In the genomic region with DNA sequence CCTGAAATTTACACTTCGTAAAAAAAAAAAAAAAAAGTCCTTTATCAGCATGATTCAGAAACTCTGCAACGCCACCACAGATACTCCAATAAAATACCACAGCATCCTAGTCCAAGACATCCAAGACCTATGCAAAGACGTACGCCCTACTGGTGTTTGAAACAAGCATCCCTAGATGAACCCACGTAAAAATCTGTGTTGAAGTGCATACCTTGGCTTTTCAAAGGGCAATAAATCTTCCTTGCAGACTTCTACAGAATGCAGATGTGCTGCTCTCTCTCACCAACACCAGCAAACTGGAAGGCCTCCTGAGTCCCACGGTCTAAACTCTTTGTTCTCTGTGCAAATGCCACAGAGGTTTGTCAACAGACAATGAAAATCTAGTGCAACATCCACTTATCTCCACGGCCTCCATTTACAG, we compare ENCODE assay signal across 12 cellular contexts. TPM values are rescaled to one million over a fixed set of nuclear protein-coding genes. Genes with fewer than 3 reads are reported as not detected.
DNase-seq lines count a peak whose midpoint lies in the region; ATAC-seq and TF ChIP-seq lines count a peak whose summit lies in the region.
"Had no signal": no experiment of that assay in that cellular context is flagged by ENCODE, and none has a peak within 500 bp of the region (broad histone marks: within the 10 kb centered on the region; RNA-seq: fewer than 3 reads in every experiment).

No MANE protein-coding gene starts in this region.

- peaks cover 10% of the 10 kb centered on the region for H3K4me1 ChIP-seq in fibroblast of lung (ENCODE audit: control insufficient read depth, extremely low read depth, insufficient read depth, low read length)
- H3K4me1 ChIP-seq in smooth muscle cell (ENCODE audit: low read depth), result peaks cover 57% of the 10 kb centered on the region

- 4% methylated on average over 7 of the region's 7 CpGs for WGBS in smooth muscle cell (ENCODE audit: low lambda C conversion rate)

- H3K27me3 ChIP-seq in fibroblast of lung (ENCODE audit: control insufficient read depth, insufficient read depth, low read length) (no peaks in the 10 kb centered on the region), smooth muscle cell (ENCODE audit: low read depth) (no peaks in the 10 kb centered on the region)

- peaks cover 2% of the 10 kb centered on the region for H4K20me1 ChIP-seq in fibroblast of lung (ENCODE audit: control insufficient read depth, extremely low read depth, insufficient read depth, low read length)
- peaks cover 99% of the 10 kb centered on the region for H4K20me1 ChIP-seq in smooth muscle cell (ENCODE audit: low read depth)

- no peak overlapping the region for H2AFZ ChIP-seq in fibroblast of lung (ENCODE audit: low read length)
- H2AFZ ChIP-seq in smooth muscle cell (ENCODE audit: low read depth), result no peak overlapping the region

- H3K4me2 ChIP-seq in fibroblast of lung (ENCODE audit: extremely low read depth, insufficient read depth, low read length) (no peak overlapping the region), smooth muscle cell (peak overlapping the region; percentile 34)

- H3K36me3 ChIP-seq in fibroblast of lung (ENCODE audit: control insufficient read depth, insufficient read depth, low read length), result no peaks in the 10 kb centered on the region
- H3K36me3 ChIP-seq in smooth muscle cell (ENCODE audit: low read depth), result no peaks in the 10 kb centered on the region

- H3F3A ChIP-seq in smooth muscle cell (ENCODE audit: low read depth), result peaks cover 5% of the 10 kb centered on the region

- no peaks in the 10 kb centered on the region for H3K9me3 ChIP-seq in fibroblast of lung (ENCODE audit: control insufficient read depth, insufficient read depth, low read depth, low read length)
- H3K9me3 ChIP-seq in smooth muscle cell (replicated peaks; ENCODE audit: low read depth), result no peaks in the 10 kb centered on the region

- DNase-seq in NCI-H1417 (lab: John Stamatoyannopoulos, UW), result peak in 2 of 3 experiments; percentile 54 to 70
- DNase-seq in NCI-H1417 treated with DMSO at 0.1 percent for 48 hours (lab: John Stamatoyannopoulos, UW), result no peak
- peak; percentile 65 for DNase-seq in NCI-H510A treated with DMSO at 0.1 percent for 48 hours (lab: John Stamatoyannopoulos, UW)
- DNase-seq in fibroblast of lung (ENCODE audit: low read depth in 2 of 2), result peak; percentile 30 to 79
- DNase-seq in smooth muscle cell (lab: John Stamatoyannopoulos, UW; ENCODE audit: unreplicated experiment), result no peak
- no peak for DNase-seq in kidney glomerular epithelial cell (lab: John Stamatoyannopoulos, UW)
- DNase-seq: activated CD8-positive, alpha-beta memory T cell treated with anti-CD3 and anti-CD28 coated beads for 24 hours; amygdala; occipital lobe; stimulated activated CD4-positive, alpha-beta T cell treated with anti-CD3 and anti-CD28 coated beads, Interleukin-2, amount 100 ng/mL, for 24 hours had no signal

- H3K27ac ChIP-seq in fibroblast of lung (ENCODE audit: insufficient read depth, low read length) (no peak overlapping the region), smooth muscle cell (ENCODE audit: low read depth) (peak overlapping the region; percentile 69)

- no peak overlapping the region for H3K4me3 ChIP-seq in fibroblast of lung (replicated peaks in 1 of 4; ENCODE audit: control extremely low read depth in 1 of 4, insufficient read depth in 1 of 4, low read depth in 3 of 4, low read length in 4 of 4)
- no peak overlapping the region for H3K4me3 ChIP-seq in smooth muscle cell

- TF ChIP-seq CTCF in fibroblast of lung (conservative IDR thresholded peaks at IDR 0.05 in 1 of 2, IDR thresholded peaks at IDR 0.05 in 1 of 2; ENCODE audit: low read depth in 1 of 2, low read length in 2 of 2) (no peak), smooth muscle cell (IDR thresholded peaks at IDR 0.05; ENCODE audit: borderline replicate concordance, insufficient read depth, poor library complexity, severe bottlenecking) (no peak)

- H3K9ac ChIP-seq in fibroblast of lung (ENCODE audit: insufficient read depth, low read length), result no peak overlapping the region
- H3K9ac ChIP-seq in smooth muscle cell (ENCODE audit: low read depth), result no peak overlapping the region

- H3K79me2 ChIP-seq in fibroblast of lung (ENCODE audit: control insufficient read depth, insufficient read depth, low read length), result peaks cover 84% of the 10 kb centered on the region
- H3K79me2 ChIP-seq in smooth muscle cell (ENCODE audit: low read depth), result peaks cover 94% of the 10 kb centered on the region

- ATAC-seq in GM21367 (IDR thresholded peaks at IDR 0.05; ENCODE audit: unreplicated experiment) (no peak), HG02981 (IDR thresholded peaks at IDR 0.05; ENCODE audit: unreplicated experiment) (no peak)

RNA-seq across cellular contexts. Expression of a gene that starts 38.8 kb away (rescaled TPM):
- total RNA-seq in fibroblast of lung (82.2 and 95.5 TPM in 2 replicates), smooth muscle cell (69.5 and 76.4 TPM in 2 replicates)
- polyA plus RNA-seq in fibroblast of lung (16.6 and 17.3 TPM in 2 replicates), smooth muscle cell (96.8 and 97.6 TPM in 2 replicates)
- 39.0 and 48.3 TPM in 2 replicates for polyA plus RNA-seq in fibroblast of lung (2012)
- polyA minus RNA-seq in fibroblast of lung (ENCODE audit: low replicate concordance), result 88.4 and 89.4 TPM in 2 replicates

Comparison
In these comparisons a context has a peak if more than half of its experiments do, and no peak if none do; other contexts are left out.
1. DNase-seq: peak in NCI-H1417 (2 of 3), NCI-H510A treated with DMSO at 0.1 percent for 48 hours (single experiment) and fibroblast of lung (2 of 2); none in NCI-H1417 treated with DMSO at 0.1 percent for 48 hours (single experiment), smooth muscle cell (single experiment) and kidney glomerular epithelial cell (single experiment).